In genomic region chr1:226111109-226111864, GRCh38 we compare ENCODE assay signal across 8 cellular contexts. TPM values are rescaled to one million over a fixed set of nuclear protein-coding genes. Genes with fewer than 3 reads are reported as not detected.
A peak's percentile ranks its signal among the peaks of the same experiment; 100 is the strongest.
DNase-seq lines count a peak whose midpoint lies in the region; ATAC-seq and TF ChIP-seq lines count a peak whose summit lies in the region.

No MANE protein-coding gene starts in this region.

- no peak overlapping the region for H3K27ac Mint-ChIP-seq in Caco-2 (ENCODE audit: unreplicated experiment)

- no peak overlapping the region for H3K4ac ChIP-seq in neuronal stem cell (ENCODE audit: low read length)

- TF ChIP-seq CTCF in Caco-2 (IDR thresholded peaks at IDR 0.05; ENCODE audit: insufficient read depth in 1 of 2, low read depth in 1 of 2, low read length in 1 of 2, severe bottlenecking in 1 of 2, unreplicated experiment in 1 of 2), result no peak

- H2AK5ac ChIP-seq in neuronal stem cell (ENCODE audit: low read depth, low read length), result no peak overlapping the region

- H4K8ac ChIP-seq in neuronal stem cell (ENCODE audit: low read depth, low read length), result no peak overlapping the region

- POLR2A ChIA-PET in Caco-2 (lab: Charles Lee), result interaction anchor here (0.6 kb wide), 1 partner anchor 25 kb away, joined by 3 read pairs; no protein-coding TSS in a partner anchor

- no peak overlapping the region for H3K27ac ChIP-seq in effector memory CD4-positive, alpha-beta T cell (ENCODE audit: insufficient read depth, low read length, poor library complexity, severe bottlenecking)
- no peak overlapping the region for H3K27ac ChIP-seq in neuronal stem cell (replicated peaks; ENCODE audit: low read length)

- H3K4me1 Mint-ChIP-seq in Caco-2 (ENCODE audit: low read depth, unreplicated experiment), result peaks cover 27% of the 10 kb centered on the region

- BruUV-seq in Caco-2 (replicated peaks; lab: Mats Ljungman, UMichigan), result TSS peak; percentile 47

- H3K9ac ChIP-seq in neuronal stem cell (ENCODE audit: low read depth, low read length, poor library complexity), result no peak overlapping the region

- H2BK12ac ChIP-seq in neuronal stem cell (ENCODE audit: low read length), result no peak overlapping the region

- no peaks in the 10 kb centered on the region for H3K9me3 Mint-ChIP-seq in Caco-2 (ENCODE audit: unreplicated experiment)

- peak overlapping the region; percentile 95 for H2AFZ ChIP-seq in neuronal stem cell (ENCODE audit: low read length)

- intact Hi-C loops in Caco-2 (cut with micrococcal nuclease; ENCODE audit: unreplicated experiment), result no loop called here

- no peaks in the 10 kb centered on the region for H3K27me3 Mint-ChIP-seq in Caco-2 (ENCODE audit: insufficient read depth, unreplicated experiment)

- no peak overlapping the region for H3K23ac ChIP-seq in neuronal stem cell (ENCODE audit: low read depth, low read length, poor library complexity)

- H3K36me3 ChIP-seq in Caco-2 (ENCODE audit: control insufficient read depth, insufficient read depth, low read length) (no peaks in the 10 kb centered on the region), neuronal stem cell (replicated peaks in 1 of 2; ENCODE audit: control insufficient read depth in 2 of 2, insufficient read depth in 2 of 2, low read length in 2 of 2) (no peaks in the 10 kb centered on the region)
- no peaks in the 10 kb centered on the region for H3K36me3 ChIP-seq in effector memory CD4-positive, alpha-beta T cell (ENCODE audit: control insufficient read depth, insufficient read depth, low read length)

- H3K4me3 ChIP-seq in Caco-2 (ENCODE audit: low read depth, low read length) (peak overlapping the region; percentile 76), neuronal stem cell (ENCODE audit: low read length in 2 of 2) (peak overlapping the region; percentile 71 to 84)
- peak overlapping the region; percentile 60 for H3K4me3 ChIP-seq in effector memory CD4-positive, alpha-beta T cell (ENCODE audit: insufficient read depth, low read depth, low read length, poor library complexity, severe bottlenecking)

- no peak overlapping the region for H2BK5ac ChIP-seq in neuronal stem cell (ENCODE audit: low read length)

- H3K14ac ChIP-seq in neuronal stem cell (ENCODE audit: low read length), result no peak overlapping the region

- H2BK15ac ChIP-seq in neuronal stem cell (ENCODE audit: low read length), result no peak overlapping the region

- no peak overlapping the region for H3K18ac ChIP-seq in neuronal stem cell (ENCODE audit: low read length)

- no peaks in the 10 kb centered on the region for H3K36me3 Mint-ChIP-seq in Caco-2 (ENCODE audit: insufficient read depth, unreplicated experiment)

- no peak for ATAC-seq in HG03196 (IDR thresholded peaks at IDR 0.05; ENCODE audit: unreplicated experiment)

- H3K4me1 ChIP-seq in Caco-2 (peaks cover 19% of the 10 kb centered on the region), neuronal stem cell (ENCODE audit: control insufficient read depth in 2 of 2, insufficient read depth in 1 of 2, low read depth in 1 of 2, low read length in 2 of 2) (peaks cover 10 to 18% of the 10 kb centered on the region in 2 donors)
- H3K4me1 ChIP-seq in effector memory CD4-positive, alpha-beta T cell (ENCODE audit: control insufficient read depth, insufficient read depth, low read length, poor library complexity, severe bottlenecking), result peaks cover 6% of the 10 kb centered on the region

- H3K4me2 ChIP-seq in neuronal stem cell (ENCODE audit: insufficient read depth, low read length, poor library complexity, severe bottlenecking), result peak overlapping the region; percentile 89

- WGBS in neuronal stem cell (ENCODE audit: extremely low coverage in 2 of 2, insufficient read length in 2 of 2, insufficient replicate concordance in 1 of 2), 2 donors, result no CpG with 5 or more reads among the region's 11 CpGs

- H3K4me3 Mint-ChIP-seq in Caco-2 (ENCODE audit: unreplicated experiment), result peak overlapping the region; percentile 83

- H4K91ac ChIP-seq in neuronal stem cell (ENCODE audit: low read depth, low read length, poor library complexity), result no peak overlapping the region

- H3K79me1 ChIP-seq in neuronal stem cell (ENCODE audit: low read depth, low read length), result no peaks in the 10 kb centered on the region

- in situ Hi-C loops in G401 (cut with HindIII; ENCODE audit: low sequenced_read_pairs), result no loop called here

- CTCF ChIA-PET in Caco-2 (lab: Charles Lee), result interaction anchor here (1.1 to 2.5 kb wide), 5 partner anchors 9 to 49 kb away, joined by 4 to 19 read pairs (median 5); partner anchors contain the start of gene H3-3A

- H3K9me3 ChIP-seq in Caco-2, result no peaks in the 10 kb centered on the region
- H3K9me3 ChIP-seq in effector memory CD4-positive, alpha-beta T cell (ENCODE audit: control insufficient read depth, low read length), result no peaks in the 10 kb centered on the region
- no peaks in the 10 kb centered on the region for H3K9me3 ChIP-seq in neuronal stem cell (replicated peaks in 1 of 2; ENCODE audit: control insufficient read depth in 2 of 2, insufficient read depth in 1 of 2, low read depth in 1 of 2, low read length in 2 of 2)

- no peak for DNase-seq in Caco-2
- peak; percentile 88 for DNase-seq in NCI-H2171 treated with DMSO at 0.1 percent for 48 hours (lab: John Stamatoyannopoulos, UW)
- no peak for DNase-seq in effector memory CD4-positive, alpha-beta T cell
- DNase-seq in neuronal stem cell (ENCODE audit: low spot score), result no peak
- DNase-seq in NCI-H1694 treated with DMSO at 0.1 percent for 48 hours (lab: John Stamatoyannopoulos, UW), result no peak
- DNase-seq in G401 (ENCODE audit: low spot score), result no peak
- DNase-seq in NK-92 treated with Interleukin-12 subunit alpha and Interleukin-12 subunit beta, amount 100 ng/mL, for 24 hours (lab: John Stamatoyannopoulos, UW), result no peak

- H3K27me3 ChIP-seq in Caco-2 (replicated peaks; ENCODE audit: control insufficient read depth, insufficient read depth, low read length) (no peaks in the 10 kb centered on the region), neuronal stem cell (ENCODE audit: control insufficient read depth in 3 of 3, insufficient read depth in 3 of 3, low read depth in 1 of 3, low read length in 3 of 3) (peaks cover 0 to 8% (median 0%) of the 10 kb centered on the region in 3 experiments)
- H3K27me3 ChIP-seq in effector memory CD4-positive, alpha-beta T cell (replicated peaks; ENCODE audit: control insufficient read depth, insufficient read depth, low read length, poor library complexity, severe bottlenecking), result no peaks in the 10 kb centered on the region

- no peak overlapping the region for H2BK120ac ChIP-seq in neuronal stem cell (ENCODE audit: low read depth, low read length)

RNA-seq across cellular contexts. Expression of gene H3-3A, which starts 48.8 kb away (rescaled TPM):
- total RNA-seq in Caco-2 (2022), result 512 and 554 TPM in 2 replicates
- 2,556 TPM for polyA plus RNA-seq in neuronal stem cell (2013, experiment 1 of 2)
- 2,683 TPM for polyA plus RNA-seq in neuronal stem cell (2013, experiment 2 of 2)
- total RNA-seq in G401 (2014; rRNA removed; shearing (Covaris generic)), result 250 and 310 TPM in 2 replicates
